Comparison of ENCODE assay signal across 19 cellular contexts in genomic region chr3:65677486-65677885, GRCh38.
DNase-seq lines count a peak whose midpoint lies in the region; ATAC-seq, FAIRE-seq and TF ChIP-seq lines count a peak whose summit lies in the region.
"Had no signal": no experiment of that assay in that cellular context is flagged by ENCODE, and none has a peak within 500 bp of the region (broad histone marks: within the 10 kb centered on the region; RNA-seq: fewer than 3 reads in every experiment).

No MANE protein-coding gene starts in this region.

- peaks cover 6% of the 10 kb centered on the region for H3K4me1 Mint-ChIP-seq in astrocyte (ENCODE audit: low read depth, unreplicated experiment)

- no peaks in the 10 kb centered on the region for H3K27me3 ChIP-seq in astrocyte (ENCODE audit: insufficient read depth, low read length)

- peak; percentile 69 for FAIRE-seq in astrocyte (lab: Jason Lieb, UNC)
- FAIRE-seq: A204.1, H1, HTR-8/SVneo, K562 had no signal

- H3K4me3 ChIP-seq in astrocyte (ENCODE audit: insufficient read depth, low read depth, low read length), result no peak overlapping the region
- H3K4me3 ChIP-seq: K562 had no signal

- no peak overlapping the region for H3K27ac Mint-ChIP-seq in astrocyte (ENCODE audit: unreplicated experiment)
- H3K27ac Mint-ChIP-seq: CD4-positive, alpha-beta T cell; H9 had no signal

- peaks cover 43% of the 10 kb centered on the region for H4K20me1 ChIP-seq in astrocyte (ENCODE audit: insufficient read depth, low read length)

- no peaks in the 10 kb centered on the region for H3K9me3 Mint-ChIP-seq in astrocyte (ENCODE audit: unreplicated experiment)
- H3K9me3 Mint-ChIP-seq: CD4-positive, alpha-beta T cell; H9 had no signal

- TF ChIP-seq CTCF in astrocyte (IDR thresholded peaks at IDR 0.05; ENCODE audit: insufficient read depth, low read depth, low read length), result no peak

- no peaks in the 10 kb centered on the region for H3K4me1 ChIP-seq in astrocyte (ENCODE audit: insufficient read depth, low read length)

- H3K27ac ChIP-seq in astrocyte (ENCODE audit: low read depth, low read length), result no peak overlapping the region
- H3K27ac ChIP-seq: C4-2B had no signal

- H3K9ac ChIP-seq in astrocyte (ENCODE audit: low read length), result no peak overlapping the region

- H3K79me2 ChIP-seq in astrocyte (ENCODE audit: insufficient read depth, low read length), result no peaks in the 10 kb centered on the region

- H3K4me3 Mint-ChIP-seq in astrocyte (ENCODE audit: unreplicated experiment), result no peak overlapping the region
- H3K4me3 Mint-ChIP-seq: CD4-positive, alpha-beta T cell; H9 had no signal

- H3K9me3 ChIP-seq in astrocyte (ENCODE audit: insufficient read depth, low read depth, low read length), result no peaks in the 10 kb centered on the region

- H3K36me3 Mint-ChIP-seq in astrocyte (ENCODE audit: low read depth, unreplicated experiment), result no peaks in the 10 kb centered on the region

- H3K4me2 ChIP-seq in astrocyte (ENCODE audit: low read length), result no peak overlapping the region

- no peak for ATAC-seq in GM18498 (IDR thresholded peaks at IDR 0.05; ENCODE audit: unreplicated experiment)
- ATAC-seq: K562 had no signal

- H3K36me3 ChIP-seq in astrocyte (ENCODE audit: insufficient read depth, low read length), result no peaks in the 10 kb centered on the region

- H2AFZ ChIP-seq in astrocyte (ENCODE audit: low read depth, low read length), result no peak overlapping the region

- peak; percentile 5 for DNase-seq in EH (ENCODE audit: low read depth)
- peak; percentile 19 for DNase-seq in astrocyte (ENCODE audit: low read depth)
- DNase-seq in kidney glomerular epithelial cell (lab: John Stamatoyannopoulos, UW), result peak; percentile 67
- peak; percentile 74 for DNase-seq in renal cortical epithelial cell (ENCODE audit: low read depth)
- no peak for DNase-seq in NCI-H1048 (lab: John Stamatoyannopoulos, UW)
- DNase-seq in activated T-cell treated with anti-CD3 and anti-CD28 coated beads, Interleukin-2, amount 50 U/mL, for 48 hours, result no peak
- DNase-seq: AML-193; CD4-positive, alpha-beta T cell; DMS153; DMS79; GF-D8; H9; IMR-90 had no signal

- H3K27me3 Mint-ChIP-seq in astrocyte (ENCODE audit: low read depth, unreplicated experiment), result no peaks in the 10 kb centered on the region
- H3K27me3 Mint-ChIP-seq: CD4-positive, alpha-beta T cell had no signal

Comparison
In these comparisons a context has a peak if more than half of its experiments do, and no peak if none do; other contexts are left out.
1. DNase-seq: peak in EH (single experiment), astrocyte (single experiment), kidney glomerular epithelial cell (single experiment) and renal cortical epithelial cell (single experiment); none in NCI-H1048 (single experiment) and activated T-cell treated with anti-CD3 and anti-CD28 coated beads, Interleukin-2, amount 50 U/mL, for 48 hours (0 of 2).